ENCODE assay signal across 8 cellular contexts in the genomic region with DNA sequence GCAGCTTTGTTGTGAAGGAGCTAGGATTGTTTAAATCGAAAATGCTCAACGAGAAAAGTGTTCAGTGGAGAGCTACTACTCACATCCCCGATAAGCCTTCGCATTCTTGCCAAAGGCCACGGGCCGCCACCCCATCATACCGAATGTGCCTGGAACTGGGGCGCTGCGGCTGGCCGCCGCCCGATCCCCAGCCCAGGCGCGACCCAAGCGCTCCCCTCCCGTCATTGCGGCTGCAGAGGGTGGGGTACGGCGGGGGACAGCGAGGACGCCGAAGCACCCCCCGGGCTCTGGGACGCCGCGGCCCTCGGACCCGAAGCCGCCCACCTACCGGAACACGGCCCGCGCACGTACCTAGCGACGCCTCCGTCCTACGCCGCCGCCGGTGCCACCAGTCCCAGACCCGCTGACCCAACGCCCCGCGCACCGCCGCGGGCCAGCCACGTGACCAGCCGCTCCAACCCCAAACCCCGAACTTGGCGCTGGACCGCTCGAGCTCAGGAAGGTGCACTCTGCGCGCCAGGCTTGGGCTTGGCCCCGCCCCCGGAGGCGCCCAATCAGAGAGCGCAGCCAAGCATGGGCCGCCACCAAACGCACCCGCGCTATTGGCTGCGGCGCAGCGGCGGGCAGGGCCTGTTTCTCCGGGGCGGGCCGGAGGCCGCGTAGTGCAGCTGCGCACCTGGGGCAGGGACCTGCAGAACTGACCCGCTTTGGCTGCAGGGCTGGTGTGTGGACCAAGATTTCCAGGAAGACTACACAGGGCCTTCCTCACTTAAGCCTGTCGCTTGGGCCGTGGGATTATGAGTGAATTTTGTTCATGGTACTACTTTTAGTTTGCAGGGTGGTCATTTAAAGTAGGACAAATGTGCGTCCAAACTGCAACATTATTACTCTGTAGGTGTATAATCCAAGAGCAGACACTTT. TPM values are rescaled to one million over a fixed set of nuclear protein-coding genes. Genes with fewer than 3 reads are reported as not detected.
DNase-seq lines count a peak whose midpoint lies in the region; ATAC-seq lines count a peak whose summit lies in the region.

A gene (minus strand): TSS at position 530 of the 921 bp plus-strand sequence. CDS start 7,569 bp downstream, outside the sequence.

- H3K4me2 ChIP-seq in Karpas-422 (ENCODE audit: low read depth, low read length, poor library complexity, severe bottlenecking), result peak within 1 kb of the TSS; percentile 88

- no peaks in the 10 kb centered on the region for H3K36me3 ChIP-seq in Karpas-422 (ENCODE audit: insufficient read depth, low read length)
- H3K36me3 ChIP-seq in naive thymus-derived CD4-positive, alpha-beta T cell (ENCODE audit: control insufficient read depth in 2 of 3, insufficient read depth in 3 of 3, low read length in 3 of 3), result no peaks in the 10 kb centered on the region

- peak within 1 kb of the TSS; percentile 85 to 96 (median 92) for H3K4me3 Mint-ChIP-seq in naive thymus-derived CD4-positive, alpha-beta T cell
- peak within 1 kb of the TSS; percentile 87 for H3K4me3 Mint-ChIP-seq in stimulated activated memory B cell treated with anti-CD40 and anti-IgM and Interleukin-4, amounts not matched to agents 10 μg/mL and 1 μg/mL and 100 μg/mL, for 72 hours

- CTCF ChIA-PET in naive thymus-derived CD4-positive, alpha-beta T cell (lab: Charles Lee), result interaction anchor here (1.1 kb wide), 1 partner anchor 48 kb away, joined by 4 read pairs; a partner anchor contains a TSS

- POLR2A ChIA-PET in naive thymus-derived CD4-positive, alpha-beta T cell (lab: Charles Lee), result interaction anchor here (0.6 to 1.3 kb wide), 4 partner anchors 15 to 49 kb away, joined by 3 to 5 read pairs (median 3); a partner anchor contains a TSS

- H3K9me3 ChIP-seq in Karpas-422 (ENCODE audit: low read length), result no peaks in the 10 kb centered on the region
- no peaks in the 10 kb centered on the region for H3K9me3 ChIP-seq in naive thymus-derived CD4-positive, alpha-beta T cell (ENCODE audit: control insufficient read depth in 2 of 3, low read length in 3 of 3)

- H3K79me2 ChIP-seq in Karpas-422 (ENCODE audit: low read length), result peaks cover 23% of the 10 kb centered on the region

- H3K27ac Mint-ChIP-seq in naive thymus-derived CD4-positive, alpha-beta T cell, result peak within 1 kb of the TSS; percentile 44 to 87 (median 81)
- H3K27ac Mint-ChIP-seq in stimulated activated memory B cell treated with anti-CD40 and anti-IgM and Interleukin-4, amounts not matched to agents 10 μg/mL and 1 μg/mL and 100 μg/mL, for 72 hours, result peak within 1 kb of the TSS; percentile 75

- peaks cover 0 to under 1% (median 0%) of the 10 kb centered on the region in 5 donors for H3K27me3 Mint-ChIP-seq in naive thymus-derived CD4-positive, alpha-beta T cell
- no peaks in the 10 kb centered on the region for H3K27me3 Mint-ChIP-seq in stimulated activated memory B cell treated with anti-CD40 and anti-IgM and Interleukin-4, amounts not matched to agents 10 μg/mL and 1 μg/mL and 100 μg/mL, for 72 hours

- peaks cover 10 to 27% (median 18%) of the 10 kb centered on the region in 7 donors for H3K4me1 Mint-ChIP-seq in naive thymus-derived CD4-positive, alpha-beta T cell
- peaks cover 11% of the 10 kb centered on the region for H3K4me1 Mint-ChIP-seq in stimulated activated memory B cell treated with anti-CD40 and anti-IgM and Interleukin-4, amounts not matched to agents 10 μg/mL and 1 μg/mL and 100 μg/mL, for 72 hours

- intact Hi-C loops in naive thymus-derived CD4-positive, alpha-beta T cell (cut with micrococcal nuclease), result loop anchor here (2.0 to 5.0 kb wide), 3 partner anchors 46 to 102 kb away; a partner anchor contains a TSS

- peak; percentile 98 for ATAC-seq in GM21825 (IDR thresholded peaks at IDR 0.05; ENCODE audit: unreplicated experiment)
- peak; percentile 100 for ATAC-seq in naive thymus-derived CD4-positive, alpha-beta T cell
- ATAC-seq in stimulated activated memory B cell treated with anti-CD40 and anti-IgM and Interleukin-4, amounts not matched to agents 10 μg/mL and 1 μg/mL and 100 μg/mL, for 72 hours, result peak; percentile 100

- peaks cover 12% of the 10 kb centered on the region for H3K4me1 ChIP-seq in Karpas-422 (ENCODE audit: low read length)
- peaks cover 8 to 9% of the 10 kb centered on the region in 2 donors for H3K4me1 ChIP-seq in naive thymus-derived CD4-positive, alpha-beta T cell (ENCODE audit: control insufficient read depth in 2 of 2, insufficient read depth in 2 of 2, low read length in 2 of 2)

- no peaks in the 10 kb centered on the region for H3K27me3 ChIP-seq in Karpas-422 (ENCODE audit: low read length)
- H3K27me3 ChIP-seq in naive thymus-derived CD4-positive, alpha-beta T cell (ENCODE audit: control insufficient read depth in 2 of 2, insufficient read depth in 2 of 2, low read length in 2 of 2), result no peaks in the 10 kb centered on the region

- no peaks in the 10 kb centered on the region for H3K36me3 Mint-ChIP-seq in naive thymus-derived CD4-positive, alpha-beta T cell
- no peaks in the 10 kb centered on the region for H3K36me3 Mint-ChIP-seq in stimulated activated memory B cell treated with anti-CD40 and anti-IgM and Interleukin-4, amounts not matched to agents 10 μg/mL and 1 μg/mL and 100 μg/mL, for 72 hours

- peak within 1 kb of the TSS; percentile 82 for H3K9ac ChIP-seq in Karpas-422 (ENCODE audit: low read length)

- DNase-seq in Daoy (ENCODE audit: low read depth), result peak; percentile 98
- DNase-seq in Karpas-422, result peak; percentile 98
- peak; percentile 84 for DNase-seq in RPMI7951 (ENCODE audit: low read depth)
- peak; percentile 83 to 87 for DNase-seq in activated T-helper 1 cell treated with anti-CD3 and anti-CD28 coated beads, Interleukin-2, amount 50 U/mL, for 16 hours (ENCODE audit: low read depth in 1 of 2, low spot score in 1 of 2)
- DNase-seq in fibroblast of gingiva (ENCODE audit: low read depth), result peak; percentile 83
- peak; percentile 83 to 95 (median 88) for DNase-seq in naive thymus-derived CD4-positive, alpha-beta T cell

- peaks cover 0 to 1% (median 0%) of the 10 kb centered on the region in 11 donors for H3K9me3 Mint-ChIP-seq in naive thymus-derived CD4-positive, alpha-beta T cell
- H3K9me3 Mint-ChIP-seq in stimulated activated memory B cell treated with anti-CD40 and anti-IgM and Interleukin-4, amounts not matched to agents 10 μg/mL and 1 μg/mL and 100 μg/mL, for 72 hours, result no peaks in the 10 kb centered on the region

- H3K4me3 ChIP-seq in Karpas-422 (ENCODE audit: low read length), result peak within 1 kb of the TSS; percentile 89
- peak within 1 kb of the TSS; percentile 83 for H3K4me3 ChIP-seq in naive thymus-derived CD4-positive, alpha-beta T cell (ENCODE audit: low read length)

- no peaks in the 10 kb centered on the region for H3K9me2 ChIP-seq in Karpas-422 (replicated peaks; ENCODE audit: insufficient read depth, low read length)

- no peaks in the 10 kb centered on the region for H4K20me1 ChIP-seq in Karpas-422 (ENCODE audit: insufficient read depth, low read depth, low read length)

- peak within 1 kb of the TSS; percentile 95 for H2AFZ ChIP-seq in Karpas-422 (ENCODE audit: low read length)

- H3K27ac ChIP-seq in Karpas-422 (ENCODE audit: low read length), result peak within 1 kb of the TSS; percentile 21; the same call in 1 of the 2 replicates
- H3K27ac ChIP-seq in naive thymus-derived CD4-positive, alpha-beta T cell (ENCODE audit: low read depth, low read length), result peak within 1 kb of the TSS; percentile 65

RNA-seq across cellular contexts. Expression of the gene that starts here (rescaled TPM):
- 33.7 and 34.3 TPM in 2 replicates for total RNA-seq in Daoy (2014; rRNA removed; shearing (Covaris generic))
- 16.7 and 17.7 TPM in 2 replicates for total RNA-seq in Karpas-422 (2014; rRNA removed; shearing (Covaris generic); ENCODE audit: low replicate concordance)
- total RNA-seq in RPMI7951 (2014; rRNA removed; shearing (Covaris generic)), result 19.0 and 19.3 TPM in 2 replicates
- total RNA-seq in naive thymus-derived CD4-positive, alpha-beta T cell, result 10 to 100 TPM in 4 of 5 experiments, 1 to 10 TPM in 1; 7.5 to 44.0 (median 14.7) TPM
- polyA plus RNA-seq in naive thymus-derived CD4-positive, alpha-beta T cell, result 10 to 100 TPM; 24.8 to 25.8 TPM

Comparison
In these comparisons a context has a peak if more than half of its experiments do, and no peak if none do; other contexts are left out.
1. Peak in every context shown above with its lines: DNase-seq, ATAC-seq, H3K4me3 ChIP-seq and H3K27ac ChIP-seq.